In the genomic region with DNA sequence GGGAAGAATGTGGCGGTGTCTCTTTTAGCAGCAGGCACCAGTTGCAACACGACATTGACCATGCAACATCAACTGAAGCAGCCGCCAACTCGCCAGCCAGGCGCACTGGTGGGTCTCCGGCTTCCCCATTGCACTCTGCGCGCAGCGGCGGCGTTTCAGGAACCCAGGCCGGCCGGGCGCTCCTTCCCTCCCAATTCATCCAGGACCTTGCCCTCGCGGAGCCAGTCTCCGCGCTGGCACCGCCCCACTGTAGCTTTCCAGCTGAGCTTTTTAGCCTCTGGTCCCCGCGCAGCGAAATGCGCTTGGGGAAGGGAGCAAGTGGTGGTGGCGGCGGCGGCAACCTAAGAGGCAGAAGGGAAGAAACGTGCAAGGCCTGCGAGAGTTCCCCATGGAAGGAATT, we compare ENCODE assay signal across 23 cellular contexts.
"Had no signal": no experiment of that assay in that cellular context is flagged by ENCODE, and none has a peak within 500 bp of the region (broad histone marks: within the 10 kb centered on the region; RNA-seq: fewer than 3 reads in every experiment).

No MANE protein-coding gene starts in this region.

- H3K4me3 ChIP-seq: coronary artery, gastrocnemius medialis, psoas muscle, sigmoid colon, tibial nerve, vagina had no signal

- DNase-seq: activated B cell treated with CpG ODN at 0.5 μM for 24 hours; activated CD4-positive, alpha-beta T cell treated with anti-CD3 and anti-CD28 coated beads for 4 hours; activated CD8-positive, alpha-beta T cell treated with anti-CD3 and anti-CD28 coated beads for 36 hours; activated naive CD4-positive, alpha-beta T cell treated with anti-CD3 and anti-CD28 coated beads for 36 hours; activated naive CD8-positive, alpha-beta T cell treated with anti-CD3 and anti-CD28 coated beads, Interleukin-2, amount 50 U/mL, for 24 hours; activated T-cell treated with anti-CD3 and anti-CD28 coated beads, Interleukin-2, amount 50 U/mL, for 1 hour; erythroblast; gastrocnemius medialis; kidney glomerular epithelial cell; left ventricle myocardium superior; psoas muscle; sigmoid colon; stimulated activated CD4-positive, alpha-beta T cell treated with anti-CD3 and anti-CD28 coated beads, Interleukin-1b, Interleukin-23, amount 100 ng/mL, for 48 hours; stimulated activated CD8-positive, alpha-beta memory T cell treated with anti-CD3 and anti-CD28 coated beads, Interleukin-4, amount 100 ng/mL, for 48 hours; stimulated activated naive CD4-positive, alpha-beta T cell; substantia nigra had no signal

- H3K27ac ChIP-seq: coronary artery, gastrocnemius medialis, psoas muscle, sigmoid colon, tibial nerve, vagina had no signal

- H3K27me3 ChIP-seq: gastrocnemius medialis, sigmoid colon, tibial nerve, vagina had no signal

- H3K27ac Mint-ChIP-seq: activated B cell treated with CpG ODN at 0.5 μM for 24 hours; activated CD8-positive, alpha-beta T cell treated with anti-CD3 and anti-CD28 coated beads for 36 hours; activated naive CD4-positive, alpha-beta T cell treated with anti-CD3 and anti-CD28 coated beads for 36 hours; activated naive CD8-positive, alpha-beta T cell treated with anti-CD3 and anti-CD28 coated beads, Interleukin-2, amount 50 U/mL, for 24 hours; activated T-helper 17 cell treated with anti-CD3 and anti-CD28 coated beads, Interleukin-2, amount 50 U/mL, for 72 hours; memory B cell; T-helper 2 cell treated with Interferon-gamma antibody and Interleukin-4, amounts not matched to agents 5 μg/mL and 100 μg/mL, for 36 hours had no signal

- H3K9me3 Mint-ChIP-seq: activated B cell treated with CpG ODN at 0.5 μM for 24 hours; activated CD8-positive, alpha-beta T cell treated with anti-CD3 and anti-CD28 coated beads for 36 hours; activated naive CD4-positive, alpha-beta T cell treated with anti-CD3 and anti-CD28 coated beads for 36 hours; neural crest cell; T-helper 2 cell treated with Interferon-gamma antibody and Interleukin-4, amounts not matched to agents 5 μg/mL and 100 μg/mL, for 36 hours had no signal

- H3K27me3 Mint-ChIP-seq: memory B cell had no signal

- H3K4me1 Mint-ChIP-seq: activated B cell treated with CpG ODN at 0.5 μM for 24 hours; activated naive CD8-positive, alpha-beta T cell treated with anti-CD3 and anti-CD28 coated beads, Interleukin-2, amount 50 U/mL, for 24 hours; activated T-helper 17 cell treated with anti-CD3 and anti-CD28 coated beads, Interleukin-2, amount 50 U/mL, for 72 hours; memory B cell; neural crest cell had no signal

- H3K36me3 Mint-ChIP-seq: memory B cell had no signal

- H3K9me3 ChIP-seq: gastrocnemius medialis, psoas muscle, sigmoid colon, vagina had no signal

- H3K4me1 ChIP-seq: gastrocnemius medialis, psoas muscle, sigmoid colon, tibial nerve, vagina had no signal

- H3K36me3 ChIP-seq: gastrocnemius medialis, sigmoid colon, tibial nerve, vagina had no signal

- H3K4me3 Mint-ChIP-seq: activated B cell treated with CpG ODN at 0.5 μM for 24 hours; activated CD8-positive, alpha-beta T cell treated with anti-CD3 and anti-CD28 coated beads for 36 hours; activated naive CD4-positive, alpha-beta T cell treated with anti-CD3 and anti-CD28 coated beads for 36 hours; activated naive CD8-positive, alpha-beta T cell treated with anti-CD3 and anti-CD28 coated beads, Interleukin-2, amount 50 U/mL, for 24 hours; activated T-helper 17 cell treated with anti-CD3 and anti-CD28 coated beads, Interleukin-2, amount 50 U/mL, for 72 hours; memory B cell; neural crest cell; T-helper 2 cell treated with Interferon-gamma antibody and Interleukin-4, amounts not matched to agents 5 μg/mL and 100 μg/mL, for 36 hours had no signal
